1 cellular context compared by ENCODE assay signal in the genomic region with DNA sequence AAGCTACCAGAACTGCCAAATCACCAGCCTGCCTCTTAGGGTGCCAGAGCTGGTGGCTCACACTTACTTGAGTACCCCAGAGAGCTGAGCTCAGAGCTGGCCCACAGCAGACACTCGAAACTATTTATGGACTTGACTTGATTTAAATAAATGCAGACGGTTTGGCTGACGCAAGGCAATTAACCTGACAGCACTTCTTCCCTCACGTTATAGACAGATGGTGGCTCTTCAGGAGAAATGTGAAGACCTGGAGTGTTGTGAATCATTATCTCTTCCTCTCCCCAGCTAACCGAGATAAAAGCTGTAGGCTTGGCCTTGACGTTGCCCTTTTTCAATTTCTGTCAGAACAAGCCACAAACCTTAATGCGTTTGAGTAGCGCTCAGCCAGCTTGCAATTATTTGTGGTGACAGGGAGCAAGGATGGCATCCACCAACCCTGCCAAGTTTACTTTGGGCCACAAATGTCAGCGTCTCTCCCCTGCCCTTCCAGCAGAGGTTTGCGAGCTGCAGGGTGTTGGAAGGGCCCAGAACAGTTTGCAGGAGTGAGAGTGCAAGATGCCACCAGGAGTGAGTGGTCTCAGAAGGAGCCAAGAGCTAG.
A peak's percentile ranks its signal among the peaks of the same experiment; 100 is the strongest.
TF ChIP-seq lines count a peak whose summit lies in the region.

No MANE protein-coding gene starts in this region.

TF ChIP-seq in GM12878, 131 proteins besides CTCF, POLR2A, EP300 and RAD21 (continued from another document and continues in another):
- TF ChIP-seq ELK1 (IDR thresholded peaks at IDR 0.05; ENCODE audit: low read depth, low read length) (0 out of 2 replicates have a peak, but pooled peaks have one; percentile 27), SMC3 (IDR thresholded peaks at IDR 0.05; ENCODE audit: borderline replicate concordance, low read length) (no peak), WRNIP1 (IDR thresholded peaks at IDR 0.05; ENCODE audit: borderline replicate concordance, low read depth, low read length) (no peak), TCF7 (IDR thresholded peaks at IDR 0.05; ENCODE audit: borderline replicate concordance) (no peak), ZNF622 (IDR thresholded peaks at IDR 0.05) (no peak), BMI1 (IDR thresholded peaks at IDR 0.05; ENCODE audit: borderline replicate concordance) (no peak), GABPA (IDR thresholded peaks at IDR 0.05; ENCODE audit: low read depth) (no peak), RCOR1 (conservative IDR thresholded peaks at IDR 0.05; ENCODE audit: low read depth, low read length) (no peak), RFX5 (IDR thresholded peaks at IDR 0.05; ENCODE audit: low read depth, low read length) (no peak), CHD4 (IDR thresholded peaks at IDR 0.05) (no peak), KDM1A (IDR thresholded peaks at IDR 0.05; ENCODE audit: borderline replicate concordance) (no peak), MEF2A (IDR thresholded peaks at IDR 0.05; ENCODE audit: insufficient read depth, low read depth, low read length) (0 out of 2 replicates have a peak, but pooled peaks have one; percentile 18), ZNF207 (IDR thresholded peaks at IDR 0.05; ENCODE audit: borderline replicate concordance) (no peak), NKRF (conservative IDR thresholded peaks at IDR 0.05) (no peak), ATF7 (IDR thresholded peaks at IDR 0.05; ENCODE audit: low read depth) (no peak), STAT3 (IDR thresholded peaks at IDR 0.05; ENCODE audit: low read depth, low read length) (no peak), ETV6 (conservative IDR thresholded peaks at IDR 0.05 in 1 of 2, IDR thresholded peaks at IDR 0.05 in 1 of 2; ENCODE audit: borderline replicate concordance in 1 of 2, low read depth in 1 of 2) (0 out of 4 replicates have a peak, but pooled peaks of 1 of the 2 experiments have one; percentile 21), SIX5 (IDR thresholded peaks at IDR 0.05; ENCODE audit: low read depth, low read length, severe bottlenecking) (no peak), PKNOX1 (IDR thresholded peaks at IDR 0.05) (0 out of 2 replicates have a peak, but pooled peaks have one; percentile 6), RAD51 (IDR thresholded peaks at IDR 0.05) (no peak), ZBTB33 (IDR thresholded peaks at IDR 0.05) (no peak), TCF3 (IDR thresholded peaks at IDR 0.05; ENCODE audit: borderline replicate concordance, insufficient read depth, low read depth, low read length) (no peak), IRF4 (IDR thresholded peaks at IDR 0.05; ENCODE audit: low read depth, low read length) (no peak), BHLHE40 (IDR thresholded peaks at IDR 0.05; ENCODE audit: borderline replicate concordance in 1 of 2, low read depth in 2 of 2, low read length in 1 of 2) (peak in 1 of 2 experiments; percentile 71; a peak in 2 of 4 replicates), DPF2 (IDR thresholded peaks at IDR 0.05) (peak; percentile 62; the same call in 1 of the 2 replicates), TCF12 (IDR thresholded peaks at IDR 0.05; ENCODE audit: low read depth, low read length) (0 out of 2 replicates have a peak, but pooled peaks have one; percentile 17), RBBP5 (conservative IDR thresholded peaks at IDR 0.05) (no peak), MEF2B (IDR thresholded peaks at IDR 0.05; ENCODE audit: partially characterized antibody, poor library complexity, severe bottlenecking) (no peak), ZSCAN29 (IDR thresholded peaks at IDR 0.05) (no peak), HDAC2 (IDR thresholded peaks at IDR 0.05) (no peak), MYC (IDR thresholded peaks at IDR 0.05; ENCODE audit: insufficient read depth, insufficient read length, insufficient replicate concordance, low read length, severe bottlenecking) (no peak), SMARCA5 (IDR thresholded peaks at IDR 0.05) (peak; percentile 63), E4F1 (IDR thresholded peaks at IDR 0.05; ENCODE audit: borderline replicate concordance, partially characterized antibody) (no peak), GATAD2B (conservative IDR thresholded peaks at IDR 0.05; ENCODE audit: low read depth) (peak; percentile 64; the same call in 1 of the 2 replicates), KLF5 (IDR thresholded peaks at IDR 0.05; ENCODE audit: partially characterized antibody) (no peak)
- TF ChIP-seq, protein P1, sequence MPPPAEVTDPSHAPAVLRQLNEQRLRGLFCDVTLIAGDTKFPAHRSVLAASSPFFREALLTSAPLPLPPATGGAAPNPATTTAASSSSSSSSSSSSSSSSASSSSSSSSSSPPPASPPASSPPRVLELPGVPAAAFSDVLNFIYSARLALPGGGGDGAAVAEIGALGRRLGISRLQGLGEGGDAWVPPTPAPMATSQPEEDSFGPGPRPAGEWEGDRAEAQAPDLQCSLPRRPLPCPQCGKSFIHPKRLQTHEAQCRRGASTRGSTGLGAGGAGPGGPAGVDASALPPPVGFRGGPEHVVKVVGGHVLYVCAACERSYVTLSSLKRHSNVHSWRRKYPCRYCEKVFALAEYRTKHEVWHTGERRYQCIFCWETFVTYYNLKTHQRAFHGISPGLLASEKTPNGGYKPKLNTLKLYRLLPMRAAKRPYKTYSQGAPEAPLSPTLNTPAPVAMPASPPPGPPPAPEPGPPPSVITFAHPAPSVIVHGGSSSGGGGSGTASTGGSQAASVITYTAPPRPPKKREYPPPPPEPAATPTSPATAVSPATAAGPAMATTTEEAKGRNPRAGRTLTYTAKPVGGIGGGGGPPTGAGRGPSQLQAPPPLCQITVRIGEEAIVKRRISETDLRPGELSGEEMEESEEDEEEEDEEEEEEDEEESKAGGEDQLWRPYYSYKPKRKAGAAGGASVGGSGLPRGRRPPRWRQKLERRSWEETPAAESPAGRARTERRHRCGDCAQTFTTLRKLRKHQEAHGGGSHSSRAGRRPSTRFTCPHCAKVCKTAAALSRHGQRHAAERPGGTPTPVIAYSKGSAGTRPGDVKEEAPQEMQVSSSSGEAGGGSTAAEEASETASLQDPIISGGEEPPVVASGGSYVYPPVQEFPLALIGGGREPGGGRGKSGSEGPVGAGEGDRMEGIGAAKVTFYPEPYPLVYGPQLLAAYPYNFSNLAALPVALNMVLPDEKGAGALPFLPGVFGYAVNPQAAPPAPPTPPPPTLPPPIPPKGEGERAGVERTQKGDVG (CRISPR knock-in tag; IDR thresholded peaks at IDR 0.05) = no peak
- TF ChIP-seq, protein P2, sequence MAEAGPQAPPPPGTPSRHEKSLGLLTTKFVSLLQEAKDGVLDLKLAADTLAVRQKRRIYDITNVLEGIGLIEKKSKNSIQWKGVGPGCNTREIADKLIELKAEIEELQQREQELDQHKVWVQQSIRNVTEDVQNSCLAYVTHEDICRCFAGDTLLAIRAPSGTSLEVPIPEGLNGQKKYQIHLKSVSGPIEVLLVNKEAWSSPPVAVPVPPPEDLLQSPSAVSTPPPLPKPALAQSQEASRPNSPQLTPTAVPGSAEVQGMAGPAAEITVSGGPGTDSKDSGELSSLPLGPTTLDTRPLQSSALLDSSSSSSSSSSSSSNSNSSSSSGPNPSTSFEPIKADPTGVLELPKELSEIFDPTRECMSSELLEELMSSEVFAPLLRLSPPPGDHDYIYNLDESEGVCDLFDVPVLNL (IDR thresholded peaks at IDR 0.05; ENCODE audit: low read depth, low read length) = no peak
- TF ChIP-seq, protein P3, sequence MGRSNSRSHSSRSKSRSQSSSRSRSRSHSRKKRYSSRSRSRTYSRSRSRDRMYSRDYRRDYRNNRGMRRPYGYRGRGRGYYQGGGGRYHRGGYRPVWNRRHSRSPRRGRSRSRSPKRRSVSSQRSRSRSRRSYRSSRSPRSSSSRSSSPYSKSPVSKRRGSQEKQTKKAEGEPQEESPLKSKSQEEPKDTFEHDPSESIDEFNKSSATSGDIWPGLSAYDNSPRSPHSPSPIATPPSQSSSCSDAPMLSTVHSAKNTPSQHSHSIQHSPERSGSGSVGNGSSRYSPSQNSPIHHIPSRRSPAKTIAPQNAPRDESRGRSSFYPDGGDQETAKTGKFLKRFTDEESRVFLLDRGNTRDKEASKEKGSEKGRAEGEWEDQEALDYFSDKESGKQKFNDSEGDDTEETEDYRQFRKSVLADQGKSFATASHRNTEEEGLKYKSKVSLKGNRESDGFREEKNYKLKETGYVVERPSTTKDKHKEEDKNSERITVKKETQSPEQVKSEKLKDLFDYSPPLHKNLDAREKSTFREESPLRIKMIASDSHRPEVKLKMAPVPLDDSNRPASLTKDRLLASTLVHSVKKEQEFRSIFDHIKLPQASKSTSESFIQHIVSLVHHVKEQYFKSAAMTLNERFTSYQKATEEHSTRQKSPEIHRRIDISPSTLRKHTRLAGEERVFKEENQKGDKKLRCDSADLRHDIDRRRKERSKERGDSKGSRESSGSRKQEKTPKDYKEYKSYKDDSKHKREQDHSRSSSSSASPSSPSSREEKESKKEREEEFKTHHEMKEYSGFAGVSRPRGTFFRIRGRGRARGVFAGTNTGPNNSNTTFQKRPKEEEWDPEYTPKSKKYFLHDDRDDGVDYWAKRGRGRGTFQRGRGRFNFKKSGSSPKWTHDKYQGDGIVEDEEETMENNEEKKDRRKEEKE (IDR thresholded peaks at IDR 0.05) = no peak
- TF ChIP-seq, protein P4, sequence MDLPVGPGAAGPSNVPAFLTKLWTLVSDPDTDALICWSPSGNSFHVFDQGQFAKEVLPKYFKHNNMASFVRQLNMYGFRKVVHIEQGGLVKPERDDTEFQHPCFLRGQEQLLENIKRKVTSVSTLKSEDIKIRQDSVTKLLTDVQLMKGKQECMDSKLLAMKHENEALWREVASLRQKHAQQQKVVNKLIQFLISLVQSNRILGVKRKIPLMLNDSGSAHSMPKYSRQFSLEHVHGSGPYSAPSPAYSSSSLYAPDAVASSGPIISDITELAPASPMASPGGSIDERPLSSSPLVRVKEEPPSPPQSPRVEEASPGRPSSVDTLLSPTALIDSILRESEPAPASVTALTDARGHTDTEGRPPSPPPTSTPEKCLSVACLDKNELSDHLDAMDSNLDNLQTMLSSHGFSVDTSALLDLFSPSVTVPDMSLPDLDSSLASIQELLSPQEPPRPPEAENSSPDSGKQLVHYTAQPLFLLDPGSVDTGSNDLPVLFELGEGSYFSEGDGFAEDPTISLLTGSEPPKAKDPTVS (IDR thresholded peaks at IDR 0.05; ENCODE audit: low read depth, low read length) = no peak
